Comparison of ENCODE assay signal across 26 cellular contexts in the genomic region with DNA sequence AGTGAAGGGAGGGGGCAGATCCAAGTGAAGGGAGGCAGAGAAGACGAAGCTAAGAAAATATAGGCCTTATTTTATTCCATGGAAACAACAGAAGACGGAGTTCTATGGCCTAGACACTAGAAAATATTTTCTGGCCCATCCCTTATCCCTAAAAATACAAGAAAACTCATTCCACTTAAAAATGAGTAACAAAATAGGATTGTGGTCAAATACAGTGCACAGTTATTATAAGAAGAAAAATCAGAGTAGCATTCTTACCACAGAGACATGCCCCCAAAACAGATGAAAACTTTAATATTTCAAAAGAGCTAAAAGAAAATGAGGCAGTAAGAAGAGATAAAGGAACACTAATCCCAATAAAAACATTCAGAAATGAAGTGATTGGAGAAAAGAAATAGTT.
DNase-seq lines count a peak whose midpoint lies in the region; ATAC-seq, FAIRE-seq and TF ChIP-seq lines count a peak whose summit lies in the region.
"Had no signal": no experiment of that assay in that cellular context is flagged by ENCODE, and none has a peak within 500 bp of the region (broad histone marks: within the 10 kb centered on the region; RNA-seq: fewer than 3 reads in every experiment).

No MANE protein-coding gene starts in this region.

- BruUV-seq in mammary epithelial cell (replicated peaks; lab: Mats Ljungman, UMichigan) (no TSS peak), A673 (replicated peaks; lab: Mats Ljungman, UMichigan) (no TSS peak)

- POLR2A ChIA-PET in CD8-positive, alpha-beta memory T cell (lab: Charles Lee): interaction anchor here (0.5 kb wide), 1 partner anchor 87 kb away, joined by 3 read pairs; no protein-coding TSS in a partner anchor
- POLR2A ChIA-PET in A673 (lab: Charles Lee; ENCODE audit: low non-redundant PET): no interaction called here

- peak overlapping the region; percentile 77 for H3K27ac Mint-ChIP-seq in activated CD4-positive, alpha-beta T cell treated with anti-CD3 and anti-CD28 coated beads, Interleukin-2, amount 10 ng/mL, durations not matched to agents 24 days and 14 days
- H3K27ac Mint-ChIP-seq in CD8-positive, alpha-beta memory T cell: peak overlapping the region in 5 of 8 donors; percentile 19 to 92 (median 57)
- H3K27ac Mint-ChIP-seq in astrocyte (ENCODE audit: unreplicated experiment): no peak overlapping the region
- H3K27ac Mint-ChIP-seq: brain, nephron progenitor cell had no signal

- dilution Hi-C loops in mammary epithelial cell (cut with HindIII; ENCODE audit: low sequenced_read_pairs): no loop called here

- H3K27me3 ChIP-seq in CD8-positive, alpha-beta memory T cell (ENCODE audit: insufficient read depth, low read length, poor library complexity, severe bottlenecking): no peaks in the 10 kb centered on the region
- H3K27me3 ChIP-seq in astrocyte (ENCODE audit: insufficient read depth, low read length) (no peaks in the 10 kb centered on the region), psoas muscle (ENCODE audit: insufficient read depth in 3 of 3, low read length in 2 of 3) (no peaks in the 10 kb centered on the region), mammary epithelial cell (ENCODE audit: insufficient read depth, low read length) (no peaks in the 10 kb centered on the region), A673 (replicated peaks; ENCODE audit: insufficient read depth, low read depth, low read length, poor library complexity) (no peaks in the 10 kb centered on the region), gastroesophageal sphincter (no peaks in the 10 kb centered on the region)
- H3K27me3 ChIP-seq: adrenal gland, ovary, uterus had no signal

- H3K4me1 Mint-ChIP-seq in activated CD4-positive, alpha-beta T cell treated with anti-CD3 and anti-CD28 coated beads, Interleukin-2, amount 10 ng/mL, durations not matched to agents 24 days and 14 days: peaks cover 51% of the 10 kb centered on the region
- H3K4me1 Mint-ChIP-seq in CD8-positive, alpha-beta memory T cell: peaks cover 57 to 77% (median 75%) of the 10 kb centered on the region in 3 donors
- H3K4me1 Mint-ChIP-seq in astrocyte (ENCODE audit: low read depth, unreplicated experiment): peaks cover 17% of the 10 kb centered on the region
- H3K4me1 Mint-ChIP-seq: brain had no signal

- H3K4me3 ChIP-seq in CD8-positive, alpha-beta memory T cell (ENCODE audit: low read length): no peak overlapping the region
- H3K4me3 ChIP-seq in astrocyte (ENCODE audit: insufficient read depth, low read depth, low read length) (no peak overlapping the region), psoas muscle (no peak overlapping the region), mammary epithelial cell (replicated peaks in 1 of 3; ENCODE audit: insufficient read depth in 1 of 3, low read depth in 2 of 3, low read length in 3 of 3) (no peak overlapping the region), A673 (ENCODE audit: low read depth, low read length, poor library complexity, severe bottlenecking) (no peak overlapping the region), gastroesophageal sphincter (no peak overlapping the region)
- H3K4me3 ChIP-seq: adrenal gland, ovary, uterus had no signal

- no peaks in the 10 kb centered on the region for H3K36me3 ChIP-seq in CD8-positive, alpha-beta memory T cell (ENCODE audit: insufficient read depth, low read length)
- no peaks in the 10 kb centered on the region for H3K36me3 ChIP-seq in astrocyte (ENCODE audit: insufficient read depth, low read length)
- no peaks in the 10 kb centered on the region for H3K36me3 ChIP-seq in psoas muscle (ENCODE audit: insufficient read depth in 1 of 2, low read depth in 1 of 2)
- H3K36me3 ChIP-seq in mammary epithelial cell (ENCODE audit: insufficient read depth, low read length): no peaks in the 10 kb centered on the region
- H3K36me3 ChIP-seq in A673 (ENCODE audit: insufficient read depth, low read length, poor library complexity, severe bottlenecking): no peaks in the 10 kb centered on the region
- H3K36me3 ChIP-seq in gastroesophageal sphincter: no peaks in the 10 kb centered on the region
- H3K36me3 ChIP-seq: adrenal gland, ovary, uterus had no signal

- no peak for TF ChIP-seq POLR2A in gastroesophageal sphincter (IDR thresholded peaks at IDR 0.05)

- no peak overlapping the region for H3K27ac ChIP-seq in CD8-positive, alpha-beta memory T cell (ENCODE audit: low read depth, low read length)
- H3K27ac ChIP-seq in astrocyte (ENCODE audit: low read depth, low read length) (no peak overlapping the region), psoas muscle (peak overlapping the region; percentile 5), mammary epithelial cell (ENCODE audit: insufficient read depth, low read depth, low read length) (no peak overlapping the region), A673 (ENCODE audit: low read depth, low read length, poor library complexity, severe bottlenecking) (no peak overlapping the region), gastroesophageal sphincter (no peak overlapping the region)
- H3K27ac ChIP-seq: adrenal gland, HL-60, KMS-11, ovary, uterus had no signal

- intact Hi-C loops in activated CD4-positive, alpha-beta T cell treated with anti-CD3 and anti-CD28 coated beads, Interleukin-2, amount 10 ng/mL, durations not matched to agents 24 days and 14 days (cut with micrococcal nuclease): loop anchor here (2.0 to 5.0 kb wide), 2 partner anchors 34 to 71 kb away; no protein-coding TSS in a partner anchor
- intact Hi-C loops in psoas muscle (cut with DNase I): no loop called here
- intact Hi-C loops in mammary epithelial cell (cut with micrococcal nuclease): no loop called here
- intact Hi-C loops in A673 (cut with micrococcal nuclease; ENCODE audit: unreplicated experiment): no loop called here

- H3K79me2 ChIP-seq in astrocyte (ENCODE audit: insufficient read depth, low read length) (peaks cover 4% of the 10 kb centered on the region), mammary epithelial cell (ENCODE audit: insufficient read depth, low read length) (no peaks in the 10 kb centered on the region)

- peaks cover 35% of the 10 kb centered on the region for H3K4me1 ChIP-seq in CD8-positive, alpha-beta memory T cell (ENCODE audit: insufficient read depth, low read length)
- H3K4me1 ChIP-seq in astrocyte (ENCODE audit: insufficient read depth, low read length) (peaks cover 4% of the 10 kb centered on the region), psoas muscle (peaks cover 20% of the 10 kb centered on the region), mammary epithelial cell (ENCODE audit: insufficient read depth, low read length) (no peaks in the 10 kb centered on the region), A673 (ENCODE audit: insufficient read depth, low read length, poor library complexity, severe bottlenecking) (no peaks in the 10 kb centered on the region), gastroesophageal sphincter (peaks cover 0 to 22% (median 6%) of the 10 kb centered on the region in 3 donors)

- in situ Hi-C loops in mammary epithelial cell (cut with MboI; ENCODE audit: low sequenced_read_pairs in 2 of 2): no loop called here

- peaks cover 32% of the 10 kb centered on the region for H3K36me3 Mint-ChIP-seq in activated CD4-positive, alpha-beta T cell treated with anti-CD3 and anti-CD28 coated beads, Interleukin-2, amount 10 ng/mL, durations not matched to agents 24 days and 14 days (ENCODE audit: low read depth)
- peaks cover 5 to 16% (median 8%) of the 10 kb centered on the region in 3 donors for H3K36me3 Mint-ChIP-seq in CD8-positive, alpha-beta memory T cell
- H3K36me3 Mint-ChIP-seq in astrocyte (ENCODE audit: low read depth, unreplicated experiment): peaks cover 18% of the 10 kb centered on the region

- H4K20me1 ChIP-seq in astrocyte (ENCODE audit: insufficient read depth, low read length): no peaks in the 10 kb centered on the region
- no peaks in the 10 kb centered on the region for H4K20me1 ChIP-seq in mammary epithelial cell (ENCODE audit: insufficient read depth, low read length)

- no peak for TF ChIP-seq EP300 in gastroesophageal sphincter (IDR thresholded peaks at IDR 0.05)

- peak overlapping the region; percentile 42 for H3K4me3 Mint-ChIP-seq in activated CD4-positive, alpha-beta T cell treated with anti-CD3 and anti-CD28 coated beads, Interleukin-2, amount 10 ng/mL, durations not matched to agents 24 days and 14 days
- H3K4me3 Mint-ChIP-seq in CD8-positive, alpha-beta memory T cell: peak overlapping the region in 3 of 7 donors; percentile 3 to 59 (median 14)
- no peak overlapping the region for H3K4me3 Mint-ChIP-seq in astrocyte (ENCODE audit: unreplicated experiment)
- H3K4me3 Mint-ChIP-seq: brain, nephron progenitor cell had no signal

- WGBS in psoas muscle, 3 donors: 87 to 97% (median 90%) methylated on average over 2 of the region's 2 CpGs
- 69% methylated on average over 2 of the region's 2 CpGs for WGBS in mammary epithelial cell (ENCODE audit: low coverage, missing lambda C conversion rate)
- 79 to 100% methylated on average over 2 of the region's 2 CpGs for WGBS in gastroesophageal sphincter (ENCODE audit: low coverage in 1 of 2), 2 donors

- no peak for DNase-seq in activated CD4-positive, alpha-beta T cell treated with anti-CD3 and anti-CD28 coated beads, Interleukin-2, amount 10 ng/mL, durations not matched to agents 24 days and 14 days
- no peak for DNase-seq in activated CD4-positive, alpha-beta T cell treated with anti-CD3 and anti-CD28 coated beads, Interleukin-2, amount 50 U/mL, for 1 hour
- no peak for DNase-seq in CD8-positive, alpha-beta memory T cell
- peak; percentile 23 for DNase-seq in astrocyte (ENCODE audit: low read depth)
- DNase-seq in psoas muscle: no peak
- no peak for DNase-seq in mammary epithelial cell
- DNase-seq in A673 (ENCODE audit: low spot score): no peak
- DNase-seq: 8988T; activated CD4-positive, alpha-beta T cell treated with anti-CD3 and anti-CD28 coated beads for 1 hour; activated gamma-delta T cell; adrenal gland; GOT3; hypothalamus; MM.1S; NCI-H1417; NCI-H2029; NCI-H69; nephron progenitor cell; ovary; stimulated activated naive CD8-positive, alpha-beta T cell treated with anti-CD3 and anti-CD28 coated beads, Interleukin-15, Interleukin-2, amounts not matched to agents 100 U/mL and 50 U/mL, for 24 hours; uterus had no signal

- no peaks in the 10 kb centered on the region for H3K9me3 ChIP-seq in CD8-positive, alpha-beta memory T cell (ENCODE audit: low read length)
- H3K9me3 ChIP-seq in astrocyte (ENCODE audit: insufficient read depth, low read depth, low read length) (no peaks in the 10 kb centered on the region), psoas muscle (no peaks in the 10 kb centered on the region), mammary epithelial cell (replicated peaks; ENCODE audit: insufficient read depth, low read length) (no peaks in the 10 kb centered on the region), A673 (ENCODE audit: low read depth, low read length, poor library complexity, severe bottlenecking) (no peaks in the 10 kb centered on the region), gastroesophageal sphincter (no peaks in the 10 kb centered on the region)
- H3K9me3 ChIP-seq: adrenal gland, ovary, uterus had no signal

- H3K9ac ChIP-seq in astrocyte (ENCODE audit: low read length): no peak overlapping the region
- H3K9ac ChIP-seq in mammary epithelial cell (ENCODE audit: insufficient read depth, low read length): no peak overlapping the region
- H3K9ac ChIP-seq: KMS-11 had no signal

- TF ChIP-seq CTCF in astrocyte (IDR thresholded peaks at IDR 0.05; ENCODE audit: insufficient read depth, low read depth, low read length): no peak
- TF ChIP-seq CTCF in psoas muscle (IDR thresholded peaks at IDR 0.05): no peak
- no peak for TF ChIP-seq CTCF in mammary epithelial cell (conservative IDR thresholded peaks at IDR 0.05 in 1 of 2, IDR thresholded peaks at IDR 0.05 in 1 of 2; ENCODE audit: extremely low read depth in 1 of 2, insufficient read depth in 1 of 2, low read depth in 1 of 2, low read length in 2 of 2)
- no peak for TF ChIP-seq CTCF in A673 (conservative IDR thresholded peaks at IDR 0.05; ENCODE audit: low read depth, low read length)
- TF ChIP-seq CTCF in gastroesophageal sphincter (IDR thresholded peaks at IDR 0.05): no peak

- H3K27me3 Mint-ChIP-seq in activated CD4-positive, alpha-beta T cell treated with anti-CD3 and anti-CD28 coated beads, Interleukin-2, amount 10 ng/mL, durations not matched to agents 24 days and 14 days: no peaks in the 10 kb centered on the region
- H3K27me3 Mint-ChIP-seq in CD8-positive, alpha-beta memory T cell: no peaks in the 10 kb centered on the region
- no peaks in the 10 kb centered on the region for H3K27me3 Mint-ChIP-seq in astrocyte (ENCODE audit: low read depth, unreplicated experiment)

- no peak for FAIRE-seq in astrocyte (lab: Jason Lieb, UNC)

- ATAC-seq in psoas muscle (no peak), gastroesophageal sphincter (no peak)
- ATAC-seq: SK-N-SH treated with all-trans-retinoic acid at 6 μM for 48 hours had no signal

- H2AFZ ChIP-seq in astrocyte (ENCODE audit: low read depth, low read length) (no peak overlapping the region), mammary epithelial cell (ENCODE audit: low read depth, low read length) (no peak overlapping the region)

- CTCF ChIA-PET in CD8-positive, alpha-beta memory T cell (lab: Charles Lee): no interaction called here
- CTCF ChIA-PET in mammary epithelial cell (lab: Charles Lee; ENCODE audit: low non-redundant PET): no interaction called here
- CTCF ChIA-PET in A673 (lab: Charles Lee): no interaction called here

- no peak overlapping the region for H3K4me2 ChIP-seq in astrocyte (ENCODE audit: low read length)
- H3K4me2 ChIP-seq in mammary epithelial cell (ENCODE audit: insufficient read depth, low read depth, low read length): no peak overlapping the region
- H3K4me2 ChIP-seq: KMS-11 had no signal

- no peaks in the 10 kb centered on the region for H3K9me3 Mint-ChIP-seq in activated CD4-positive, alpha-beta T cell treated with anti-CD3 and anti-CD28 coated beads, Interleukin-2, amount 10 ng/mL, durations not matched to agents 24 days and 14 days
- no peaks in the 10 kb centered on the region for H3K9me3 Mint-ChIP-seq in CD8-positive, alpha-beta memory T cell
- H3K9me3 Mint-ChIP-seq in astrocyte (ENCODE audit: unreplicated experiment): peaks cover 4% of the 10 kb centered on the region
- H3K9me3 Mint-ChIP-seq: nephron progenitor cell had no signal
